Comparison of ENCODE assay signal across 8 cellular contexts in genomic region chr1:6026095-6026809, GRCh38. TPM values are rescaled to one million over a fixed set of nuclear protein-coding genes. Genes with fewer than 3 reads are reported as not detected.
DNase-seq lines count a peak whose midpoint lies in the region; ATAC-seq and TF ChIP-seq lines count a peak whose summit lies in the region.

No MANE protein-coding gene starts in this region.

- peak overlapping the region; percentile 98 for H3K4me3 Mint-ChIP-seq in activated T-helper 2 cell treated with anti-CD3 and anti-CD28 coated beads, Interferon-gamma antibody, Interleukin-2, Interleukin-4, amounts not matched to agents 10 μg/mL and 5 μg/mL and 100 μg/mL, durations not matched to agents 14 hours and 24 hours and 36 hours (ENCODE audit: low read depth)
- H3K4me3 Mint-ChIP-seq in type B pancreatic cell = no peak overlapping the region

- intact Hi-C loops in activated T-helper 2 cell treated with anti-CD3 and anti-CD28 coated beads, Interferon-gamma antibody, Interleukin-2, Interleukin-4, amounts not matched to agents 10 μg/mL and 5 μg/mL and 100 μg/mL, durations not matched to agents 14 hours and 24 hours and 36 hours (cut with micrococcal nuclease) = loop anchor here (1.0 to 5.0 kb wide), 2 partner anchors 34 to 181 kb away; partner anchors contain the start of genes NPHP4 and RNF207
- intact Hi-C loops in left ventricle myocardium superior (cut with micrococcal nuclease) = no loop called here

- peaks cover 4% of the 10 kb centered on the region for H3K9me3 Mint-ChIP-seq in activated T-helper 2 cell treated with anti-CD3 and anti-CD28 coated beads, Interferon-gamma antibody, Interleukin-2, Interleukin-4, amounts not matched to agents 10 μg/mL and 5 μg/mL and 100 μg/mL, durations not matched to agents 14 hours and 24 hours and 36 hours
- no peaks in the 10 kb centered on the region for H3K9me3 Mint-ChIP-seq in type B pancreatic cell

- peak overlapping the region; percentile 97 for H3K27ac Mint-ChIP-seq in activated T-helper 2 cell treated with anti-CD3 and anti-CD28 coated beads, Interferon-gamma antibody, Interleukin-2, Interleukin-4, amounts not matched to agents 10 μg/mL and 5 μg/mL and 100 μg/mL, durations not matched to agents 14 hours and 24 hours and 36 hours
- no peak overlapping the region for H3K27ac Mint-ChIP-seq in type B pancreatic cell

- TF ChIP-seq CTCF in HL-60 (IDR thresholded peaks at IDR 0.05; ENCODE audit: insufficient read depth, low read length) (no peak), type B pancreatic cell (conservative IDR thresholded peaks at IDR 0.05) (no peak)

- H3K27ac ChIP-seq in HL-60 (replicated peaks) = peak overlapping the region; percentile 94

- DNase-seq in DMS53 treated with DMSO at 0.1 percent for 48 hours (lab: John Stamatoyannopoulos, UW; ENCODE audit: unreplicated experiment) (peak; percentile 95), HL-60 (ENCODE audit: low read depth in 1 of 2, low spot score in 1 of 2) (peak; percentile 97 to 99), RPMI8226 (peak; percentile 100), left ventricle myocardium superior (peak; percentile 92), type B pancreatic cell (ENCODE audit: extremely low spot score, unreplicated experiment) (no peak)
- peak; percentile 91 for DNase-seq in activated T-helper 2 cell treated with anti-CD3 and anti-CD28 coated beads, Interferon-gamma antibody, Interleukin-2, Interleukin-4, amounts not matched to agents 10 μg/mL and 5 μg/mL and 100 μg/mL, durations not matched to agents 14 hours and 24 hours and 36 hours (ENCODE audit: low spot score)
- peak; percentile 88 to 94 (median 91) for DNase-seq in stimulated activated CD4-positive, alpha-beta T cell treated with anti-CD3 and anti-CD28 coated beads, Interleukin-12 subunit alpha, Interleukin-12 subunit beta, amount 100 ng/mL, for 48 hours (ENCODE audit: low read depth in 2 of 3, low spot score in 1 of 3)

- ATAC-seq in GM21360 (IDR thresholded peaks at IDR 0.05; ENCODE audit: unreplicated experiment) (peak; percentile 81), left ventricle myocardium superior (peak; percentile 94)

- no peaks in the 10 kb centered on the region for H3K27me3 Mint-ChIP-seq in activated T-helper 2 cell treated with anti-CD3 and anti-CD28 coated beads, Interferon-gamma antibody, Interleukin-2, Interleukin-4, amounts not matched to agents 10 μg/mL and 5 μg/mL and 100 μg/mL, durations not matched to agents 14 hours and 24 hours and 36 hours (ENCODE audit: low read depth)
- H3K27me3 Mint-ChIP-seq in type B pancreatic cell = peaks cover 18% of the 10 kb centered on the region

- peaks cover 58% of the 10 kb centered on the region for H3K36me3 Mint-ChIP-seq in activated T-helper 2 cell treated with anti-CD3 and anti-CD28 coated beads, Interferon-gamma antibody, Interleukin-2, Interleukin-4, amounts not matched to agents 10 μg/mL and 5 μg/mL and 100 μg/mL, durations not matched to agents 14 hours and 24 hours and 36 hours (ENCODE audit: low read depth)
- H3K36me3 Mint-ChIP-seq in type B pancreatic cell = no peaks in the 10 kb centered on the region

- H3K4me1 Mint-ChIP-seq in activated T-helper 2 cell treated with anti-CD3 and anti-CD28 coated beads, Interferon-gamma antibody, Interleukin-2, Interleukin-4, amounts not matched to agents 10 μg/mL and 5 μg/mL and 100 μg/mL, durations not matched to agents 14 hours and 24 hours and 36 hours (ENCODE audit: low read depth) = peaks cover 44% of the 10 kb centered on the region
- H3K4me1 Mint-ChIP-seq in type B pancreatic cell (ENCODE audit: unreplicated experiment) = no peaks in the 10 kb centered on the region

- peak overlapping the region; percentile 83 for H3K4me3 ChIP-seq in HL-60 (replicated peaks; ENCODE audit: insufficient read depth, low read length)

- H3K27me3 ChIP-seq in HL-60 (ENCODE audit: insufficient read depth, poor library complexity, severe bottlenecking) = no peaks in the 10 kb centered on the region

RNA-seq across cellular contexts. Expression of gene KCNAB2, which starts 19.4 kb away (rescaled TPM):
- 307 and 312 TPM in 2 replicates for total RNA-seq in activated T-helper 2 cell treated with anti-CD3 and anti-CD28 coated beads, Interferon-gamma antibody, Interleukin-2, Interleukin-4, amounts not matched to agents 10 μg/mL and 5 μg/mL and 100 μg/mL, durations not matched to agents 14 hours and 24 hours and 36 hours
- total RNA-seq in left ventricle myocardium superior = 18.5 TPM
- total RNA-seq in type B pancreatic cell (ENCODE audit: low replicate concordance) = 1.7 and 7.2 TPM in 2 replicates

RNA-seq across cellular contexts. Expression of gene NPHP4, which starts 34.0 kb away (rescaled TPM):
- 19.0 and 20.2 TPM in 2 replicates for total RNA-seq in activated T-helper 2 cell treated with anti-CD3 and anti-CD28 coated beads, Interferon-gamma antibody, Interleukin-2, Interleukin-4, amounts not matched to agents 10 μg/mL and 5 μg/mL and 100 μg/mL, durations not matched to agents 14 hours and 24 hours and 36 hours
- total RNA-seq in left ventricle myocardium superior = 4.9 TPM
- 10.3 and 21.7 TPM in 2 replicates for total RNA-seq in type B pancreatic cell (ENCODE audit: low replicate concordance)

Comparison
In these comparisons a context has a peak if more than half of its experiments do, and no peak if none do; other contexts are left out.
1. RNA of gene KCNAB2, which starts 19.4 kb away (total RNA-seq): 307 to 312 TPM in activated T-helper 2 cell treated with anti-CD3 and anti-CD28 coated beads, Interferon-gamma antibody, Interleukin-2, Interleukin-4, amounts not matched to agents 10 μg/mL and 5 μg/mL and 100 μg/mL, durations not matched to agents 14 hours and 24 hours and 36 hours; 18.5 TPM in left ventricle myocardium superior (single experiment) and 1.7 to 7.2 TPM in type B pancreatic cell; every median in the first group is over 10 times any median in the second.